8 cellular contexts compared by ENCODE assay signal in the genomic region with DNA sequence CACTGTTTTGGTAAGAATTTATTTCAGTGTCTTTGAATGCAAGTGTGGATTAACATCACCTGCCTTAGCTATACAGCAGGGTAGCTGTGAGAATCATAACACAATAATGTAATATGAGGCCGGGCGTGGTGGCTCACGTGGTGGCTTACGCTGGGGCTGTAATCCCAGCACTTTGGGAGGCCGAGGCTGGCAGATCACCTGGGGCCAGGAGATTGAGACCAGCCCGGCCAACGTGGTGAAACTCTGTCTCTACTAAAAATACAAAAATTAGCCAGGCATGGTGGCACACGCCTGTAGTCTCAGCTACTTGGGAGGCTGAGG. TPM values are rescaled to one million over a fixed set of nuclear protein-coding genes. Genes with fewer than 3 reads are reported as not detected.
A peak's percentile ranks its signal among the peaks of the same experiment; 100 is the strongest.
DNase-seq lines count a peak whose midpoint lies in the region; FAIRE-seq and TF ChIP-seq lines count a peak whose summit lies in the region.
"Not testable (repeated sequence)": the region's sequence is repeated elsewhere in the genome, so short reads cannot be mapped to it uniquely, and the experiment has no call there.

No MANE protein-coding gene starts in this region.

- not testable (repeated sequence) for H4K20me1 ChIP-seq in MM.1S (ENCODE audit: insufficient read depth, low read length); astrocyte (ENCODE audit: insufficient read depth, low read length); osteoblast (ENCODE audit: insufficient read depth, low read length); smooth muscle cell (ENCODE audit: low read depth)

- H3K79me1 ChIP-seq in mesenchymal stem cell (replicated peaks; ENCODE audit: low read length, poor library complexity, severe bottlenecking): not testable (repeated sequence)

- not testable (repeated sequence) for H3K23ac ChIP-seq in mesenchymal stem cell (ENCODE audit: low read length in 2 of 2)

- H3K9me3 Mint-ChIP-seq in Caco-2 (ENCODE audit: unreplicated experiment): peaks cover 11% of the 10 kb centered on the region
- H3K9me3 Mint-ChIP-seq in astrocyte (ENCODE audit: unreplicated experiment): not testable (repeated sequence)

- not testable (repeated sequence) for H3K27me3 ChIP-seq in Caco-2 (replicated peaks; ENCODE audit: control insufficient read depth, insufficient read depth, low read length); MM.1S (replicated peaks; ENCODE audit: insufficient read depth, low read length); SJSA1 (replicated peaks); astrocyte (ENCODE audit: insufficient read depth, low read length); mesenchymal stem cell (ENCODE audit: control insufficient read depth in 1 of 2, insufficient read depth in 1 of 2, low read length in 2 of 2); osteoblast (ENCODE audit: insufficient read depth, low read length); smooth muscle cell (ENCODE audit: low read depth)

- H3K4me1 Mint-ChIP-seq in Caco-2 (ENCODE audit: low read depth, unreplicated experiment): peaks cover 30% of the 10 kb centered on the region
- peaks cover 46% of the 10 kb centered on the region for H3K4me1 Mint-ChIP-seq in astrocyte (ENCODE audit: low read depth, unreplicated experiment)

- H3K4ac ChIP-seq in mesenchymal stem cell (ENCODE audit: low read depth in 1 of 2, low read length in 2 of 2): not testable (repeated sequence)

- peak overlapping the region; percentile 57 for H2AK5ac ChIP-seq in mesenchymal stem cell (ENCODE audit: low read length, severe bottlenecking)

- not testable (repeated sequence) for H3K14ac ChIP-seq in mesenchymal stem cell (ENCODE audit: low read length in 2 of 2)

- POLR2A ChIA-PET in Caco-2 (lab: Charles Lee): not testable (repeated sequence)

- H3K4me2 ChIP-seq in MM.1S (ENCODE audit: low read depth, low read length); mesenchymal stem cell (ENCODE audit: low read length, poor library complexity, severe bottlenecking): not testable (repeated sequence)
- H3K4me2 ChIP-seq in astrocyte (ENCODE audit: low read length) (peak overlapping the region; percentile 77), osteoblast (ENCODE audit: insufficient read depth, low read length) (peak overlapping the region; percentile 81), smooth muscle cell (peak overlapping the region; percentile 17)

- not testable (repeated sequence) for H3K4me3 Mint-ChIP-seq in Caco-2 (ENCODE audit: unreplicated experiment); astrocyte (ENCODE audit: unreplicated experiment)

- not testable (repeated sequence) for H2AFZ ChIP-seq in MM.1S (ENCODE audit: low read length); astrocyte (ENCODE audit: low read depth, low read length); mesenchymal stem cell (ENCODE audit: low read depth, low read length); smooth muscle cell (ENCODE audit: low read depth)
- H2AFZ ChIP-seq in osteoblast (ENCODE audit: low read length): peak overlapping the region; percentile 70

- not testable (repeated sequence) for H3K18ac ChIP-seq in mesenchymal stem cell (ENCODE audit: low read depth in 1 of 2, low read length in 2 of 2)

- not testable (repeated sequence) for H3F3A ChIP-seq in MM.1S (ENCODE audit: insufficient read depth, low read length); smooth muscle cell (ENCODE audit: low read depth)

- H2BK15ac ChIP-seq in mesenchymal stem cell (ENCODE audit: low read depth, poor library complexity, severe bottlenecking): not testable (repeated sequence)

- H3K36me3 Mint-ChIP-seq in Caco-2 (ENCODE audit: insufficient read depth, unreplicated experiment): peaks cover 12% of the 10 kb centered on the region
- not testable (repeated sequence) for H3K36me3 Mint-ChIP-seq in astrocyte (ENCODE audit: low read depth, unreplicated experiment)

- not testable (repeated sequence) for H3K9me2 ChIP-seq in MM.1S (replicated peaks; ENCODE audit: insufficient read depth, low read length)

- H3K9me3 ChIP-seq in Caco-2; MM.1S (replicated peaks; ENCODE audit: insufficient read depth, low read length); SJSA1 (replicated peaks); astrocyte (ENCODE audit: insufficient read depth, low read depth, low read length); mesenchymal stem cell (ENCODE audit: control insufficient read depth, low read length); osteoblast (ENCODE audit: low read depth, low read length); smooth muscle cell (replicated peaks; ENCODE audit: low read depth): not testable (repeated sequence)

- H3K27ac Mint-ChIP-seq in Caco-2 (ENCODE audit: unreplicated experiment) (peak overlapping the region; percentile 86), astrocyte (ENCODE audit: unreplicated experiment) (peak overlapping the region; percentile 99)

- H3K4me1 ChIP-seq in Caco-2 (peaks cover 28% of the 10 kb centered on the region), MM.1S (ENCODE audit: low read length) (peaks cover 16% of the 10 kb centered on the region), SJSA1 (replicated peaks) (peaks cover 58% of the 10 kb centered on the region), astrocyte (ENCODE audit: insufficient read depth, low read length) (peaks cover 47% of the 10 kb centered on the region), mesenchymal stem cell (ENCODE audit: control insufficient read depth, insufficient read depth, low read depth, low read length) (peaks cover 16% of the 10 kb centered on the region), osteoblast (ENCODE audit: insufficient read depth, low read length) (peaks cover 51% of the 10 kb centered on the region)
- H3K4me1 ChIP-seq in smooth muscle cell (ENCODE audit: low read depth): not testable (repeated sequence)

- H3K4me3 ChIP-seq in Caco-2 (ENCODE audit: low read depth, low read length); MM.1S (ENCODE audit: low read length); epithelial cell of esophagus (ENCODE audit: low read length); smooth muscle cell: not testable (repeated sequence)
- H3K4me3 ChIP-seq in SJSA1 (peak overlapping the region; percentile 2; the same call in 1 of the 2 replicates), astrocyte (ENCODE audit: insufficient read depth, low read depth, low read length) (peak overlapping the region; percentile 14), mesenchymal stem cell (ENCODE audit: insufficient read depth in 1 of 2, low read depth in 1 of 2, low read length in 2 of 2) (peak overlapping the region in 1 of 2 experiments; percentile 22), osteoblast (ENCODE audit: insufficient read depth, low read length) (peak overlapping the region; percentile 47)

- not testable (repeated sequence) for FAIRE-seq in astrocyte (lab: Jason Lieb, UNC)

- BruUV-seq in Caco-2 (replicated peaks; lab: Mats Ljungman, UMichigan): not testable (repeated sequence)

- not testable (repeated sequence) for H3K36me3 ChIP-seq in Caco-2 (ENCODE audit: control insufficient read depth, insufficient read depth, low read length); MM.1S (replicated peaks; ENCODE audit: insufficient read depth, low read length); SJSA1; astrocyte (ENCODE audit: insufficient read depth, low read length); mesenchymal stem cell (ENCODE audit: control insufficient read depth in 1 of 2, insufficient read depth in 2 of 2, low read depth in 1 of 2, low read length in 2 of 2); osteoblast (ENCODE audit: insufficient read depth, low read length); smooth muscle cell (ENCODE audit: low read depth)

- intact Hi-C loops in Caco-2 (cut with micrococcal nuclease; ENCODE audit: unreplicated experiment): not testable (repeated sequence)

- not testable (repeated sequence) for H2BK12ac ChIP-seq in mesenchymal stem cell (ENCODE audit: low read length in 2 of 2)

- not testable (repeated sequence) for H3K27me3 Mint-ChIP-seq in Caco-2 (ENCODE audit: insufficient read depth, unreplicated experiment); astrocyte (ENCODE audit: low read depth, unreplicated experiment)

- not testable (repeated sequence) for TF ChIP-seq CTCF in Caco-2 (IDR thresholded peaks at IDR 0.05; ENCODE audit: insufficient read depth in 1 of 2, low read depth in 1 of 2, low read length in 1 of 2, severe bottlenecking in 1 of 2, unreplicated experiment in 1 of 2); MM.1S (IDR thresholded peaks at IDR 0.05; ENCODE audit: low read length); astrocyte (IDR thresholded peaks at IDR 0.05; ENCODE audit: insufficient read depth, low read depth, low read length); epithelial cell of esophagus (IDR thresholded peaks at IDR 0.05; ENCODE audit: insufficient read depth, low read depth, low read length, missing control alignments); osteoblast (IDR thresholded peaks at IDR 0.05; ENCODE audit: extremely low read depth, low read depth, low read length); smooth muscle cell (IDR thresholded peaks at IDR 0.05; ENCODE audit: borderline replicate concordance, insufficient read depth, poor library complexity, severe bottlenecking)

- H3K27ac ChIP-seq in MM.1S (ENCODE audit: low read length) (peak overlapping the region; percentile 42; the same call in 1 of the 2 replicates), SJSA1 (peak overlapping the region; percentile 88), astrocyte (ENCODE audit: low read depth, low read length) (peak overlapping the region; percentile 90), mesenchymal stem cell (ENCODE audit: low read length, poor library complexity, severe bottlenecking) (peak overlapping the region; percentile 95), osteoblast (ENCODE audit: low read depth, low read length) (peak overlapping the region; percentile 96), smooth muscle cell (ENCODE audit: low read depth) (peak overlapping the region; percentile 54)

- CTCF ChIA-PET in Caco-2 (lab: Charles Lee): not testable (repeated sequence)

- not testable (repeated sequence) for H3K9ac ChIP-seq in MM.1S (ENCODE audit: low read length); smooth muscle cell (ENCODE audit: low read depth)
- H3K9ac ChIP-seq in astrocyte (ENCODE audit: low read length) (peak overlapping the region; percentile 74), mesenchymal stem cell (ENCODE audit: low read length) (peak overlapping the region; percentile 41)

- H4K8ac ChIP-seq in mesenchymal stem cell (ENCODE audit: low read length): not testable (repeated sequence)

- WGBS in mesenchymal stem cell: 88% methylated on average over 8 of the region's 8 CpGs
- WGBS in smooth muscle cell (ENCODE audit: low lambda C conversion rate): 90% methylated on average over 8 of the region's 8 CpGs

- not testable (repeated sequence) for DNase-seq in Caco-2; MM.1S; SJSA1 (ENCODE audit: low read depth in 1 of 2, low spot score in 2 of 2); astrocyte (ENCODE audit: low read depth); mesenchymal stem cell; osteoblast (ENCODE audit: insufficient read length, low spot score, missing footprints); smooth muscle cell (lab: John Stamatoyannopoulos, UW; ENCODE audit: unreplicated experiment)
- DNase-seq in epithelial cell of esophagus (ENCODE audit: low read depth): peak; percentile 12

- H3K79me2 ChIP-seq in MM.1S (ENCODE audit: low read length); astrocyte (ENCODE audit: insufficient read depth, low read length); osteoblast (ENCODE audit: insufficient read depth, low read length); smooth muscle cell (ENCODE audit: low read depth): not testable (repeated sequence)

- H4K91ac ChIP-seq in mesenchymal stem cell (ENCODE audit: low read length): not testable (repeated sequence)

- peak overlapping the region; percentile 21 for H2BK5ac ChIP-seq in mesenchymal stem cell (ENCODE audit: low read depth, low read length, poor library complexity, severe bottlenecking)

- H2BK120ac ChIP-seq in mesenchymal stem cell (ENCODE audit: low read depth, low read length): not testable (repeated sequence)

RNA-seq across cellular contexts. Expression of a gene that starts 33.8 kb away (rescaled TPM):
- total RNA-seq in Caco-2 (2022) (28.1 and 30.1 TPM in 2 replicates), astrocyte (20.9 and 22.1 TPM in 2 replicates), osteoblast (43.8 and 61.0 TPM in 2 replicates), smooth muscle cell (9.4 and 15.4 TPM in 2 replicates)
- total RNA-seq in SJSA1 (2014; rRNA removed; shearing (Covaris generic)): 53.7 and 80.6 TPM in 2 replicates
- 14.5 TPM for polyA plus RNA-seq in mesenchymal stem cell (2013, experiment 1 of 2)
- polyA plus RNA-seq in mesenchymal stem cell (2013, experiment 2 of 2): 14.9 TPM
- 7.4 and 9.5 TPM in 2 replicates for polyA plus RNA-seq in smooth muscle cell

Comparison
In these comparisons a context has a peak if more than half of its experiments do, and no peak if none do; other contexts are left out.
1. H3K27ac ChIP-seq: peak in every context shown above with its lines; median percentile 96 in osteoblast; 95 in mesenchymal stem cell; 90 in astrocyte; 88 in SJSA1; 54 in smooth muscle cell; 42 in MM.1S.